Comparison of ENCODE assay signal across 7 cellular contexts in the genomic region with DNA sequence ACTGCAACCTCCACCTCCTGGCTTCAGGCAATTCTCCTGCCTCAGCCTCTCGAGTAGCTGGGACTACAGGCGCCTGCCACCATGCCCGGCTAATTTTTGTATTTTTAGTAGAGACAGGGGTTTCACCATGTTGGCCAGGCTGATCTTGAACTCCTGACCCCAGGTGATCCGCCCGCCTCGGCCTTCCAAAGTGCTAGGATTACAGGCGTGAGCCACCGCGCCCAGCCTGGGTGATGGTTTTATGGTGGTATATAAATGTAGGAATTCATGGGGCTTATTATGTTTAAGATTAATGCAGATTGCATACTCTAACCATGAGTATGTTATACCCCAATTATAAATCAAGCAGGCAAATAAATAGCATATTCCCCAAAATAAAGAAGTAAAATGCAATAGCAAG. TPM values are rescaled to one million over a fixed set of nuclear protein-coding genes. Genes with fewer than 3 reads are reported as not detected.
DNase-seq lines count a peak whose midpoint lies in the region; ATAC-seq, FAIRE-seq and TF ChIP-seq lines count a peak whose summit lies in the region.
"Not testable (repeated sequence)": the region's sequence is repeated elsewhere in the genome, so short reads cannot be mapped to it uniquely, and the experiment has no call there.

No MANE protein-coding gene starts in this region.

- not testable (repeated sequence) for TF ChIP-seq CTCF in HCT116 (IDR thresholded peaks at IDR 0.05 in 2 of 3, conservative IDR thresholded peaks at IDR 0.05 in 1 of 3; ENCODE audit: borderline replicate concordance in 1 of 3, insufficient read depth in 1 of 3, low read depth in 2 of 3, low read length in 2 of 3); PC-9 (conservative IDR thresholded peaks at IDR 0.05); astrocyte (IDR thresholded peaks at IDR 0.05; ENCODE audit: insufficient read depth, low read depth, low read length); foreskin keratinocyte (conservative IDR thresholded peaks at IDR 0.05); thyroid gland (IDR thresholded peaks at IDR 0.05)

- intact Hi-C loops in HCT116 (cut with micrococcal nuclease); PC-9 (cut with micrococcal nuclease; ENCODE audit: unreplicated experiment); thyroid gland (cut with DNase I): not testable (repeated sequence)

- not testable (repeated sequence) for TF ChIP-seq RAD21 in HCT116 (IDR thresholded peaks at IDR 0.05; ENCODE audit: low read depth)

- not testable (repeated sequence) for H3K27me3 ChIP-seq in HCT116 (ENCODE audit: insufficient read depth, low read length); PC-9 (ENCODE audit: insufficient read depth, low read depth); SJSA1 (replicated peaks); astrocyte (ENCODE audit: insufficient read depth, low read length); foreskin keratinocyte; mucosa of rectum (ENCODE audit: control insufficient read depth in 2 of 2, insufficient read depth in 2 of 2, low read length in 2 of 2); thyroid gland

- peak overlapping the region; percentile 68 for H3K4me2 ChIP-seq in HCT116 (ENCODE audit: low read length)
- not testable (repeated sequence) for H3K4me2 ChIP-seq in PC-9; astrocyte (ENCODE audit: low read length)

- H3K9me2 ChIP-seq in HCT116 (ENCODE audit: insufficient read depth); PC-9 (ENCODE audit: insufficient read depth): not testable (repeated sequence)

- H3K27ac Mint-ChIP-seq in astrocyte (ENCODE audit: unreplicated experiment) = peak overlapping the region; percentile 58

- H3K9me3 ChIP-seq in HCT116 (ENCODE audit: control insufficient read depth in 1 of 2, insufficient read depth in 1 of 2, low read depth in 1 of 2, low read length in 2 of 2); PC-9 (ENCODE audit: insufficient read depth, low read depth); SJSA1 (replicated peaks); astrocyte (ENCODE audit: insufficient read depth, low read depth, low read length); mucosa of rectum (ENCODE audit: control insufficient read depth in 2 of 2, low read length in 2 of 2); thyroid gland: not testable (repeated sequence)

- not testable (repeated sequence) for H3K4me3 Mint-ChIP-seq in astrocyte (ENCODE audit: unreplicated experiment)

- not testable (repeated sequence) for H3K27me3 Mint-ChIP-seq in astrocyte (ENCODE audit: low read depth, unreplicated experiment)

- not testable (repeated sequence) for H3K36me3 ChIP-seq in HCT116 (ENCODE audit: control insufficient read depth in 1 of 2, insufficient read depth in 2 of 2, low read length in 2 of 2); PC-9 (ENCODE audit: low read depth); astrocyte (ENCODE audit: insufficient read depth, low read length); mucosa of rectum (ENCODE audit: control insufficient read depth in 2 of 2, insufficient read depth in 2 of 2, low read length in 2 of 2); thyroid gland
- H3K36me3 ChIP-seq in SJSA1 = peaks cover 27% of the 10 kb centered on the region

- not testable (repeated sequence) for H4K20me1 ChIP-seq in HCT116 (ENCODE audit: insufficient read depth); PC-9 (ENCODE audit: insufficient read depth); astrocyte (ENCODE audit: insufficient read depth, low read length)

- not testable (repeated sequence) for H3K4me3 ChIP-seq in HCT116 (replicated peaks in 1 of 2; ENCODE audit: low read depth in 1 of 2, low read length in 2 of 2); PC-9; SJSA1; astrocyte (ENCODE audit: insufficient read depth, low read depth, low read length); mucosa of rectum (ENCODE audit: low read length in 2 of 2); thyroid gland (replicated peaks in 1 of 3)

- H3K4me1 ChIP-seq in HCT116 (ENCODE audit: control insufficient read depth in 1 of 2, insufficient read depth in 2 of 2, low read length in 2 of 2) (peaks cover 41 to 81% of the 10 kb centered on the region in 2 experiments), PC-9 (replicated peaks; ENCODE audit: insufficient read depth) (peaks cover 50% of the 10 kb centered on the region), SJSA1 (replicated peaks) (peaks cover 74% of the 10 kb centered on the region), astrocyte (ENCODE audit: insufficient read depth, low read length) (peaks cover 63% of the 10 kb centered on the region), foreskin keratinocyte (peaks cover 29% of the 10 kb centered on the region), mucosa of rectum (ENCODE audit: control insufficient read depth in 2 of 2, insufficient read depth in 2 of 2, low read length in 2 of 2) (peaks cover 21 to 51% of the 10 kb centered on the region in 2 donors), thyroid gland (peaks cover 41 to 52% of the 10 kb centered on the region in 2 donors)

- not testable (repeated sequence) for DNase-seq in HCT116 (ENCODE audit: low read depth, low spot score); PC-9; SJSA1 (ENCODE audit: low read depth in 1 of 2, low spot score in 2 of 2); astrocyte (ENCODE audit: low read depth); foreskin keratinocyte; thyroid gland

- not testable (repeated sequence) for H2AFZ ChIP-seq in HCT116 (ENCODE audit: low read depth, low read length, poor library complexity, severe bottlenecking); PC-9; astrocyte (ENCODE audit: low read depth, low read length)

- WGBS in thyroid gland, 2 donors = 89 to 96% methylated on average over 9 of the region's 9 CpGs

- not testable (repeated sequence) for H3K36me3 Mint-ChIP-seq in astrocyte (ENCODE audit: low read depth, unreplicated experiment)

- H3K9me3 Mint-ChIP-seq in astrocyte (ENCODE audit: unreplicated experiment) = not testable (repeated sequence)

- peaks cover 52% of the 10 kb centered on the region for H3F3A ChIP-seq in PC-9 (ENCODE audit: insufficient read depth, low read depth)

- not testable (repeated sequence) for BruUV-seq in HCT116 (replicated peaks; lab: Mats Ljungman, UMichigan); PC-9 (replicated peaks; lab: Mats Ljungman, UMichigan)

- H3K79me2 ChIP-seq in HCT116 (ENCODE audit: insufficient read depth, low read length) (peaks cover 14% of the 10 kb centered on the region; the same call in 1 of the 2 replicates), astrocyte (ENCODE audit: insufficient read depth, low read length) (peaks cover 46% of the 10 kb centered on the region)
- not testable (repeated sequence) for H3K79me2 ChIP-seq in PC-9 (ENCODE audit: low read depth)

- RAD21 ChIA-PET in HCT116 (lab: Charles Lee; ENCODE audit: low non-redundant PET in 1 of 2, low total read pairs in 2 of 2, uncharacterized antibody in 2 of 2, unreplicated experiment in 2 of 2) = not testable (repeated sequence)

- not testable (repeated sequence) for H3K27ac ChIP-seq in HCT116 (ENCODE audit: low read depth, low read length); astrocyte (ENCODE audit: low read depth, low read length)
- H3K27ac ChIP-seq in PC-9 = peak overlapping the region; percentile 100
- H3K27ac ChIP-seq in SJSA1 = peak overlapping the region; percentile 89; the same call in 1 of the 2 replicates
- H3K27ac ChIP-seq in foreskin keratinocyte = peak overlapping the region; percentile 99
- H3K27ac ChIP-seq in mucosa of rectum (ENCODE audit: low read depth in 2 of 2, low read length in 2 of 2) = peak overlapping the region; percentile 38 to 44
- H3K27ac ChIP-seq in thyroid gland = peak overlapping the region in 2 of 3 donors; percentile 11 to 82

- not testable (repeated sequence) for TF ChIP-seq POLR2A in HCT116 (IDR thresholded peaks at IDR 0.05; ENCODE audit: borderline replicate concordance, extremely low read depth, insufficient read depth, insufficient read length); thyroid gland (IDR thresholded peaks at IDR 0.05)

- FAIRE-seq in astrocyte (lab: Jason Lieb, UNC) = not testable (repeated sequence)

- H3K9ac ChIP-seq in HCT116 (ENCODE audit: low read length); astrocyte (ENCODE audit: low read length); mucosa of rectum (ENCODE audit: low read depth in 1 of 2, low read length in 2 of 2): not testable (repeated sequence)

- H3K4me1 Mint-ChIP-seq in astrocyte (ENCODE audit: low read depth, unreplicated experiment) = peaks cover 10% of the 10 kb centered on the region

- ATAC-seq in HCT116, foreskin keratinocyte: not testable (repeated sequence)

- POLR2A ChIA-PET in HCT116 (lab: Charles Lee); PC-9 (lab: Charles Lee; ENCODE audit: unreplicated experiment): not testable (repeated sequence)

- CTCF ChIA-PET in HCT116 (lab: Charles Lee) = interaction anchor here (1.1 to 2.4 kb wide), 2 partner anchors 26 to 60 kb away, joined by 4 to 6 read pairs; no protein-coding TSS in a partner anchor
- CTCF ChIA-PET in PC-9 (lab: Charles Lee) = not testable (repeated sequence)

RNA-seq across cellular contexts. Expression of a gene that starts 47.0 kb away (rescaled TPM):
- total RNA-seq in HCT116 (2021; ENCODE audit: unreplicated experiment) (38.4 TPM), PC-9 (2021) (18.8 and 24.7 TPM in 2 replicates), astrocyte (9.9 and 11.3 TPM in 2 replicates), foreskin keratinocyte (16.9 and 18.6 TPM in 2 replicates), thyroid gland (10 to 100 TPM; 17.3 to 40.3 (median 35.9) TPM)
- 49.8 and 55.1 TPM in 2 replicates for polyA plus RNA-seq in HCT116 (2012)
- total RNA-seq in SJSA1 (2014; rRNA removed; shearing (Covaris generic)) = 7.4 and 10.3 TPM in 2 replicates
- 22.4 and 23.4 TPM in 2 replicates for polyA plus RNA-seq in foreskin keratinocyte
